In genomic region chr4:182537031-182537617, GRCh38 we compare ENCODE assay signal across 1 cellular context.
TF ChIP-seq lines count a peak whose summit lies in the region.

No MANE protein-coding gene starts in this region.

TF ChIP-seq in neural cell, 6 proteins besides CTCF, POLR2A, EP300 and RAD21 (continued from another document):
- TF ChIP-seq, protein P1, sequence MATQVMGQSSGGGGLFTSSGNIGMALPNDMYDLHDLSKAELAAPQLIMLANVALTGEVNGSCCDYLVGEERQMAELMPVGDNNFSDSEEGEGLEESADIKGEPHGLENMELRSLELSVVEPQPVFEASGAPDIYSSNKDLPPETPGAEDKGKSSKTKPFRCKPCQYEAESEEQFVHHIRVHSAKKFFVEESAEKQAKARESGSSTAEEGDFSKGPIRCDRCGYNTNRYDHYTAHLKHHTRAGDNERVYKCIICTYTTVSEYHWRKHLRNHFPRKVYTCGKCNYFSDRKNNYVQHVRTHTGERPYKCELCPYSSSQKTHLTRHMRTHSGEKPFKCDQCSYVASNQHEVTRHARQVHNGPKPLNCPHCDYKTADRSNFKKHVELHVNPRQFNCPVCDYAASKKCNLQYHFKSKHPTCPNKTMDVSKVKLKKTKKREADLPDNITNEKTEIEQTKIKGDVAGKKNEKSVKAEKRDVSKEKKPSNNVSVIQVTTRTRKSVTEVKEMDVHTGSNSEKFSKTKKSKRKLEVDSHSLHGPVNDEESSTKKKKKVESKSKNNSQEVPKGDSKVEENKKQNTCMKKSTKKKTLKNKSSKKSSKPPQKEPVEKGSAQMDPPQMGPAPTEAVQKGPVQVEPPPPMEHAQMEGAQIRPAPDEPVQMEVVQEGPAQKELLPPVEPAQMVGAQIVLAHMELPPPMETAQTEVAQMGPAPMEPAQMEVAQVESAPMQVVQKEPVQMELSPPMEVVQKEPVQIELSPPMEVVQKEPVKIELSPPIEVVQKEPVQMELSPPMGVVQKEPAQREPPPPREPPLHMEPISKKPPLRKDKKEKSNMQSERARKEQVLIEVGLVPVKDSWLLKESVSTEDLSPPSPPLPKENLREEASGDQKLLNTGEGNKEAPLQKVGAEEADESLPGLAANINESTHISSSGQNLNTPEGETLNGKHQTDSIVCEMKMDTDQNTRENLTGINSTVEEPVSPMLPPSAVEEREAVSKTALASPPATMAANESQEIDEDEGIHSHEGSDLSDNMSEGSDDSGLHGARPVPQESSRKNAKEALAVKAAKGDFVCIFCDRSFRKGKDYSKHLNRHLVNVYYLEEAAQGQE (IDR thresholded peaks at IDR 0.05; ENCODE audit: borderline replicate concordance), result no peak
- TF ChIP-seq MXI1 (conservative IDR thresholded peaks at IDR 0.05; ENCODE audit: poor library complexity, severe bottlenecking), result no peak
- TF ChIP-seq SMC3 (conservative IDR thresholded peaks at IDR 0.05; ENCODE audit: poor library complexity), result no peak
